20 cellular contexts compared by ENCODE assay signal in genomic region chr2:74387346-74387745, GRCh38. TPM values are rescaled to one million over a fixed set of nuclear protein-coding genes. Genes with fewer than 3 reads are reported as not detected.
A peak's percentile ranks its signal among the peaks of the same experiment; 100 is the strongest.
DNase-seq lines count a peak whose midpoint lies in the region; ATAC-seq, FAIRE-seq and TF ChIP-seq lines count a peak whose summit lies in the region.
"Had no signal": no experiment of that assay in that cellular context is flagged by ENCODE, and none has a peak within 500 bp of the region (broad histone marks: within the 10 kb centered on the region; RNA-seq: fewer than 3 reads in every experiment).

No MANE protein-coding gene starts in this region.

- FAIRE-seq in small intestine (lab: Jason Lieb, UNC), result no peak
- FAIRE-seq: GM12878 had no signal

- H3K9me3 ChIP-seq in smooth muscle cell (replicated peaks; ENCODE audit: low read depth) (no peaks in the 10 kb centered on the region), small intestine (ENCODE audit: control insufficient read depth, low read depth) (no peaks in the 10 kb centered on the region)
- H3K9me3 ChIP-seq: gastroesophageal sphincter, MG63, transverse colon had no signal

- H3K9me3 Mint-ChIP-seq in activated CD4-positive, alpha-beta memory T cell treated with anti-CD3 and anti-CD28 coated beads for 36 hours, result no peaks in the 10 kb centered on the region
- no peaks in the 10 kb centered on the region for H3K9me3 Mint-ChIP-seq in activated CD4-positive, alpha-beta memory T cell treated with anti-CD3 and anti-CD28 coated beads, Interleukin-2, amount 10 ng/mL, durations not matched to agents 7 days and 5 days
- H3K9me3 Mint-ChIP-seq in natural killer cell (no peaks in the 10 kb centered on the region), GM23338 (no peaks in the 10 kb centered on the region)
- H3K9me3 Mint-ChIP-seq: activated B cell treated with CpG ODN at 0.5 μM for 24 hours; activated naive CD4-positive, alpha-beta T cell treated with anti-CD3 and anti-CD28 coated beads for 36 hours; neural crest cell had no signal

- peaks cover 2% of the 10 kb centered on the region for H3F3A ChIP-seq in smooth muscle cell (ENCODE audit: low read depth)
- no peaks in the 10 kb centered on the region for H3F3A ChIP-seq in GM23338 (replicated peaks; ENCODE audit: low read depth)

- WGBS in smooth muscle cell (ENCODE audit: low lambda C conversion rate), result 71% methylated on average over 1 of the region's 1 CpG
- WGBS in small intestine, 3 donors, result 89 to 97% (median 96%) methylated on average over 1 of the region's 1 CpG

- H3K36me3 ChIP-seq in smooth muscle cell (ENCODE audit: low read depth) (no peaks in the 10 kb centered on the region), small intestine (ENCODE audit: control insufficient read depth in 2 of 2, insufficient read depth in 2 of 2, low read length in 2 of 2) (peaks cover 0 to 10% of the 10 kb centered on the region in 2 donors), GM23338 (ENCODE audit: insufficient read depth) (peaks cover 3% of the 10 kb centered on the region; the same call in 1 of the 2 replicates)

- H2AFZ ChIP-seq in smooth muscle cell (ENCODE audit: low read depth), result no peak overlapping the region
- no peak overlapping the region for H2AFZ ChIP-seq in GM23338

- H3K27ac ChIP-seq in smooth muscle cell (ENCODE audit: low read depth) (peak overlapping the region; percentile 46), small intestine (ENCODE audit: low read depth in 1 of 2, low read length in 1 of 2) (no peak overlapping the region), GM23338 (ENCODE audit: low read depth) (no peak overlapping the region)
- H3K27ac ChIP-seq: cardiac muscle cell, transverse colon had no signal

- H3K27me3 ChIP-seq in smooth muscle cell (ENCODE audit: low read depth), result no peaks in the 10 kb centered on the region
- no peaks in the 10 kb centered on the region for H3K27me3 ChIP-seq in small intestine (ENCODE audit: control insufficient read depth in 2 of 2, insufficient read depth in 2 of 2, low read length in 2 of 2)
- H3K27me3 ChIP-seq in GM23338 (ENCODE audit: insufficient read depth), result no peaks in the 10 kb centered on the region
- H3K27me3 ChIP-seq: cardiac muscle cell, gastroesophageal sphincter, MG63, transverse colon had no signal

- intact Hi-C loops in activated CD4-positive, alpha-beta memory T cell treated with anti-CD3 and anti-CD28 coated beads for 36 hours (cut with micrococcal nuclease), result loop anchor here (1.0 kb wide), 1 partner anchor 67 kb away; no protein-coding TSS in a partner anchor
- intact Hi-C loops in natural killer cell (cut with micrococcal nuclease), result no loop called here

- peaks cover 84% of the 10 kb centered on the region for H4K20me1 ChIP-seq in smooth muscle cell (ENCODE audit: low read depth)
- H4K20me1 ChIP-seq in GM23338 (replicated peaks; ENCODE audit: insufficient read depth), result peaks cover 38% of the 10 kb centered on the region

- no peak overlapping the region for H3K9ac ChIP-seq in smooth muscle cell (ENCODE audit: low read depth)

- POLR2A ChIA-PET in activated CD4-positive, alpha-beta memory T cell treated with anti-CD3 and anti-CD28 coated beads for 36 hours (lab: Charles Lee), result interaction anchor here (0.7 kb wide), 1 partner anchor 120 kb away, joined by 3 read pairs; no protein-coding TSS in a partner anchor
- POLR2A ChIA-PET in activated CD4-positive, alpha-beta memory T cell treated with anti-CD3 and anti-CD28 coated beads, Interleukin-2, amount 10 ng/mL, durations not matched to agents 7 days and 5 days (lab: Charles Lee), result no interaction called here

- ATAC-seq in natural killer cell, result no peak
- no peak for ATAC-seq in GM23338
- ATAC-seq: gastroesophageal sphincter, GM12878 had no signal

- CTCF ChIA-PET in activated CD4-positive, alpha-beta memory T cell treated with anti-CD3 and anti-CD28 coated beads for 36 hours (lab: Charles Lee), result interaction anchor here (0.6 to 6.9 kb wide), 4 partner anchors 12 to 137 kb away, joined by 3 to 46 read pairs (median 5); no protein-coding TSS in a partner anchor
- CTCF ChIA-PET in activated CD4-positive, alpha-beta memory T cell treated with anti-CD3 and anti-CD28 coated beads, Interleukin-2, amount 10 ng/mL, durations not matched to agents 7 days and 5 days (lab: Charles Lee), result interaction anchor here (1.1 kb wide), 1 partner anchor 52 kb away, joined by 3 read pairs; no protein-coding TSS in a partner anchor

- H3K4me1 ChIP-seq in smooth muscle cell (ENCODE audit: low read depth) (peaks cover 15% of the 10 kb centered on the region), small intestine (ENCODE audit: control insufficient read depth in 2 of 2, insufficient read depth in 1 of 2, low read depth in 1 of 2, low read length in 1 of 2) (peaks cover 2 to 12% of the 10 kb centered on the region in 2 donors), GM23338 (ENCODE audit: insufficient read depth) (peaks cover 12% of the 10 kb centered on the region)

- H3K4me1 Mint-ChIP-seq in activated CD4-positive, alpha-beta memory T cell treated with anti-CD3 and anti-CD28 coated beads for 36 hours (ENCODE audit: low read depth), result peaks cover 4% of the 10 kb centered on the region
- peaks cover 11% of the 10 kb centered on the region for H3K4me1 Mint-ChIP-seq in activated CD4-positive, alpha-beta memory T cell treated with anti-CD3 and anti-CD28 coated beads, Interleukin-2, amount 10 ng/mL, durations not matched to agents 7 days and 5 days
- peaks cover 5 to 6% of the 10 kb centered on the region in 2 donors for H3K4me1 Mint-ChIP-seq in natural killer cell
- peaks cover 10% of the 10 kb centered on the region; the same call in 2 of the 3 replicates for H3K4me1 Mint-ChIP-seq in GM23338
- H3K4me1 Mint-ChIP-seq: neural crest cell had no signal

- no peaks in the 10 kb centered on the region for H3K36me3 Mint-ChIP-seq in activated CD4-positive, alpha-beta memory T cell treated with anti-CD3 and anti-CD28 coated beads for 36 hours
- H3K36me3 Mint-ChIP-seq in activated CD4-positive, alpha-beta memory T cell treated with anti-CD3 and anti-CD28 coated beads, Interleukin-2, amount 10 ng/mL, durations not matched to agents 7 days and 5 days (ENCODE audit: low read depth), result no peaks in the 10 kb centered on the region
- H3K36me3 Mint-ChIP-seq in natural killer cell, result no peaks in the 10 kb centered on the region
- H3K36me3 Mint-ChIP-seq in GM23338 (ENCODE audit: low read depth), result no peaks in the 10 kb centered on the region; the same call in 2 of the 3 replicates

- H3K4me3 ChIP-seq in epithelial cell of esophagus (ENCODE audit: low read length), result no peak overlapping the region
- no peak overlapping the region for H3K4me3 ChIP-seq in smooth muscle cell
- no peak overlapping the region for H3K4me3 ChIP-seq in small intestine (ENCODE audit: low read depth in 1 of 2, low read length in 2 of 2)
- H3K4me3 ChIP-seq in GM23338, result no peak overlapping the region
- H3K4me3 ChIP-seq: cardiac muscle cell, gastroesophageal sphincter, GM12878, MG63, transverse colon had no signal

- DNase-seq in activated CD4-positive, alpha-beta memory T cell treated with anti-CD3 and anti-CD28 coated beads for 36 hours, result peak; percentile 19
- no peak for DNase-seq in activated CD4-positive, alpha-beta memory T cell treated with anti-CD3 and anti-CD28 coated beads, Interleukin-2, amount 10 ng/mL, durations not matched to agents 7 days and 5 days
- peak; percentile 10 for DNase-seq in M059J (ENCODE audit: low read depth)
- peak; percentile 30 for DNase-seq in epithelial cell of esophagus (ENCODE audit: low read depth)
- no peak for DNase-seq in smooth muscle cell (lab: John Stamatoyannopoulos, UW; ENCODE audit: unreplicated experiment)
- DNase-seq in natural killer cell, result no peak
- DNase-seq in small intestine, result no peak
- DNase-seq in GM23338 (ENCODE audit: low spot score), result no peak
- DNase-seq: activated B cell treated with CpG ODN at 0.5 μM for 24 hours; activated naive CD4-positive, alpha-beta T cell treated with anti-CD3 and anti-CD28 coated beads for 36 hours; MG63; NCI-H748 treated with DMSO at 0.1 percent for 48 hours; RPMI8226; stimulated activated CD8-positive, alpha-beta memory T cell treated with anti-CD3 and anti-CD28 coated beads, Interleukin-4, amount 100 ng/mL, for 48 hours; T-helper 1 cell; transverse colon had no signal

- no peak overlapping the region for H3K27ac Mint-ChIP-seq in activated CD4-positive, alpha-beta memory T cell treated with anti-CD3 and anti-CD28 coated beads for 36 hours
- no peak overlapping the region for H3K27ac Mint-ChIP-seq in activated CD4-positive, alpha-beta memory T cell treated with anti-CD3 and anti-CD28 coated beads, Interleukin-2, amount 10 ng/mL, durations not matched to agents 7 days and 5 days
- no peak overlapping the region for H3K27ac Mint-ChIP-seq in natural killer cell
- H3K27ac Mint-ChIP-seq in GM23338, result no peak overlapping the region
- H3K27ac Mint-ChIP-seq: activated B cell treated with CpG ODN at 0.5 μM for 24 hours; activated naive CD4-positive, alpha-beta T cell treated with anti-CD3 and anti-CD28 coated beads for 36 hours had no signal

- H3K27me3 Mint-ChIP-seq in activated CD4-positive, alpha-beta memory T cell treated with anti-CD3 and anti-CD28 coated beads for 36 hours, result no peaks in the 10 kb centered on the region
- H3K27me3 Mint-ChIP-seq in activated CD4-positive, alpha-beta memory T cell treated with anti-CD3 and anti-CD28 coated beads, Interleukin-2, amount 10 ng/mL, durations not matched to agents 7 days and 5 days, result no peaks in the 10 kb centered on the region
- H3K27me3 Mint-ChIP-seq in natural killer cell (ENCODE audit: low read depth in 2 of 2), result no peaks in the 10 kb centered on the region
- H3K27me3 Mint-ChIP-seq in GM23338 (ENCODE audit: insufficient read depth, low read depth, poor library complexity), result peaks cover 3% of the 10 kb centered on the region
- H3K27me3 Mint-ChIP-seq: activated B cell treated with CpG ODN at 0.5 μM for 24 hours had no signal

- H3K4me3 Mint-ChIP-seq in activated CD4-positive, alpha-beta memory T cell treated with anti-CD3 and anti-CD28 coated beads for 36 hours, result no peak overlapping the region
- no peak overlapping the region for H3K4me3 Mint-ChIP-seq in activated CD4-positive, alpha-beta memory T cell treated with anti-CD3 and anti-CD28 coated beads, Interleukin-2, amount 10 ng/mL, durations not matched to agents 7 days and 5 days
- no peak overlapping the region for H3K4me3 Mint-ChIP-seq in natural killer cell
- no peak overlapping the region for H3K4me3 Mint-ChIP-seq in GM23338
- H3K4me3 Mint-ChIP-seq: activated B cell treated with CpG ODN at 0.5 μM for 24 hours; activated naive CD4-positive, alpha-beta T cell treated with anti-CD3 and anti-CD28 coated beads for 36 hours; neural crest cell had no signal

- peaks cover 90% of the 10 kb centered on the region for H3K79me2 ChIP-seq in smooth muscle cell (ENCODE audit: low read depth)
- H3K79me2 ChIP-seq in GM23338 (replicated peaks; ENCODE audit: insufficient read depth), result peaks cover 87% of the 10 kb centered on the region

- H3K4me2 ChIP-seq in smooth muscle cell, result peak overlapping the region; percentile 5
- H3K4me2 ChIP-seq in GM23338, result no peak overlapping the region

- TF ChIP-seq CTCF in epithelial cell of esophagus (IDR thresholded peaks at IDR 0.05; ENCODE audit: insufficient read depth, low read depth, low read length, missing control alignments) (no peak), smooth muscle cell (IDR thresholded peaks at IDR 0.05; ENCODE audit: borderline replicate concordance, insufficient read depth, poor library complexity, severe bottlenecking) (no peak), natural killer cell (IDR thresholded peaks at IDR 0.05) (no peak), GM23338 (conservative IDR thresholded peaks at IDR 0.05; ENCODE audit: low read depth in 2 of 2) (no peak)

- H3K9me2 ChIP-seq in GM23338 (ENCODE audit: insufficient read depth), result no peaks in the 10 kb centered on the region

RNA-seq across cellular contexts. Expression of gene DCTN1, which starts 7.2 kb away (rescaled TPM):
- 10 to 100 TPM; 75.6 to 79.5 TPM for total RNA-seq in activated CD4-positive, alpha-beta memory T cell treated with anti-CD3 and anti-CD28 coated beads for 36 hours
- total RNA-seq in activated CD4-positive, alpha-beta memory T cell treated with anti-CD3 and anti-CD28 coated beads, Interleukin-2, amount 10 ng/mL, durations not matched to agents 7 days and 5 days, result 10 to 100 TPM; 88.9 to 99.7 TPM
- 51.5 and 87.0 TPM in 2 replicates for total RNA-seq in M059J (2014; rRNA removed; shearing (Covaris generic))
- 60.7 and 65.8 TPM in 2 replicates for total RNA-seq in smooth muscle cell
- polyA plus RNA-seq in smooth muscle cell, result 98.3 and 105 TPM in 2 replicates
- total RNA-seq in natural killer cell, result 100 to 1,000 TPM; 103 to 116 (median 116) TPM
- polyA plus RNA-seq in small intestine, result 10 to 100 TPM; 72.7 to 92.8 (median 80.2) TPM
- 131 and 145 TPM in 2 replicates for total RNA-seq in GM23338 (2014; rRNA removed; shearing (Covaris generic))
- polyA plus RNA-seq in GM23338 (2016; fragmentation: Nextera tagmentation; extraction: Ambion mirVana), result 108 and 126 TPM in 2 replicates

RNA-seq across cellular contexts. Expression of gene C2orf81, which starts 34.1 kb away (rescaled TPM):
- 1 to 10 TPM; 2.4 to 2.8 TPM for total RNA-seq in activated CD4-positive, alpha-beta memory T cell treated with anti-CD3 and anti-CD28 coated beads for 36 hours
- total RNA-seq in activated CD4-positive, alpha-beta memory T cell treated with anti-CD3 and anti-CD28 coated beads, Interleukin-2, amount 10 ng/mL, durations not matched to agents 7 days and 5 days, result 1 to 10 TPM; 1.2 to 1.6 TPM
- total RNA-seq in M059J (2014; rRNA removed; shearing (Covaris generic)), result 0.57 and 1.6 TPM in 2 replicates
- total RNA-seq in smooth muscle cell (0.54 and 1.3 TPM in 2 replicates), natural killer cell (1 to 10 TPM; 1.7 to 3.2 (median 1.7) TPM)
- polyA plus RNA-seq in smooth muscle cell (2.4 and 3.5 TPM in 2 replicates), small intestine (1 to 10 TPM in 1 of 3 donors, under 1 TPM in 2; 0.22 to 1.4 (median 0.81) TPM), GM23338 (2016; fragmentation: Nextera tagmentation; extraction: Ambion mirVana) (3.7 and 3.8 TPM in 2 replicates)
- 4.6 TPM in 2 replicates for total RNA-seq in GM23338 (2014; rRNA removed; shearing (Covaris generic))

RNA-seq across cellular contexts. Expression of gene WDR54, which starts 34.2 kb away (rescaled TPM):
- total RNA-seq in activated CD4-positive, alpha-beta memory T cell treated with anti-CD3 and anti-CD28 coated beads for 36 hours, result 100 to 1,000 TPM; 101 TPM
- total RNA-seq in activated CD4-positive, alpha-beta memory T cell treated with anti-CD3 and anti-CD28 coated beads, Interleukin-2, amount 10 ng/mL, durations not matched to agents 7 days and 5 days, result 100 to 1,000 TPM; 102 to 105 TPM
- total RNA-seq in M059J (2014; rRNA removed; shearing (Covaris generic)), result 60.2 and 64.7 TPM in 2 replicates
- total RNA-seq in smooth muscle cell, result 35.0 and 52.3 TPM in 2 replicates
- polyA plus RNA-seq in smooth muscle cell, result 59.2 and 84.5 TPM in 2 replicates
- 10 to 100 TPM; 28.0 to 35.3 (median 28.0) TPM for total RNA-seq in natural killer cell
- 1 to 10 TPM; 1.6 to 8.9 (median 3.5) TPM for polyA plus RNA-seq in small intestine
- 41.3 and 41.6 TPM in 2 replicates for total RNA-seq in GM23338 (2014; rRNA removed; shearing (Covaris generic))
- 35.2 and 42.6 TPM in 2 replicates for polyA plus RNA-seq in GM23338 (2016; fragmentation: Nextera tagmentation; extraction: Ambion mirVana)

RNA-seq across cellular contexts. Expression of gene SLC4A5, which starts 44.1 kb away (rescaled TPM):
- total RNA-seq in activated CD4-positive, alpha-beta memory T cell treated with anti-CD3 and anti-CD28 coated beads for 36 hours, result 1 to 10 TPM; 2.9 to 3.1 TPM
- total RNA-seq in activated CD4-positive, alpha-beta memory T cell treated with anti-CD3 and anti-CD28 coated beads, Interleukin-2, amount 10 ng/mL, durations not matched to agents 7 days and 5 days, result 1 to 10 TPM; 2.5 to 3.4 TPM
- 0.02 TPM in 1 of 2 replicates, not detected in the other for total RNA-seq in M059J (2014; rRNA removed; shearing (Covaris generic))
- 0.99 and 3.1 TPM in 2 replicates for total RNA-seq in smooth muscle cell
- polyA plus RNA-seq in smooth muscle cell, result 0.46 and 1.5 TPM in 2 replicates
- total RNA-seq in natural killer cell, result 1 to 10 TPM; 5.3 to 8.4 (median 8.0) TPM
- polyA plus RNA-seq in small intestine, result 1 to 10 TPM in 1 of 3 donors, under 1 TPM in 1, not detected in 1; 0.43 to 2.0 TPM
- total RNA-seq in GM23338 (2014; rRNA removed; shearing (Covaris generic)), result 0.24 and 0.89 TPM in 2 replicates
- 0.50 and 0.70 TPM in 2 replicates for polyA plus RNA-seq in GM23338 (2016; fragmentation: Nextera tagmentation; extraction: Ambion mirVana)

RNA-seq across cellular contexts. Expression of gene RTKN, which starts 54.4 kb away (rescaled TPM):
- total RNA-seq in activated CD4-positive, alpha-beta memory T cell treated with anti-CD3 and anti-CD28 coated beads for 36 hours, result 1 to 10 TPM; 1.4 to 1.6 TPM
- total RNA-seq in activated CD4-positive, alpha-beta memory T cell treated with anti-CD3 and anti-CD28 coated beads, Interleukin-2, amount 10 ng/mL, durations not matched to agents 7 days and 5 days, result 1 to 10 TPM; 1.1 TPM
- 10.5 and 12.1 TPM in 2 replicates for total RNA-seq in M059J (2014; rRNA removed; shearing (Covaris generic))
- total RNA-seq in smooth muscle cell (31.4 and 32.5 TPM in 2 replicates), natural killer cell (10 to 100 TPM; 11.0 to 26.5 (median 15.1) TPM)
- polyA plus RNA-seq in smooth muscle cell (60.5 and 69.7 TPM in 2 replicates), small intestine (10 to 100 TPM; 51.1 to 78.7 (median 60.7) TPM), GM23338 (2016; fragmentation: Nextera tagmentation; extraction: Ambion mirVana) (20.4 and 24.5 TPM in 2 replicates)
- total RNA-seq in GM23338 (2014; rRNA removed; shearing (Covaris generic)), result 42.8 and 50.0 TPM in 2 replicates

Comparison
In these comparisons a context has a peak if more than half of its experiments do, and no peak if none do; other contexts are left out.
1. DNase-seq: peak in activated CD4-positive, alpha-beta memory T cell treated with anti-CD3 and anti-CD28 coated beads for 36 hours (single experiment), M059J (single experiment) and epithelial cell of esophagus (single experiment); none in activated CD4-positive, alpha-beta memory T cell treated with anti-CD3 and anti-CD28 coated beads, Interleukin-2, amount 10 ng/mL, durations not matched to agents 7 days and 5 days (single experiment), smooth muscle cell (single experiment), natural killer cell (single experiment), small intestine (single experiment) and GM23338 (single experiment).